8 cellular contexts compared by ENCODE assay signal in genomic region chr2:1769703-1770422, GRCh38. TPM values are rescaled to one million over a fixed set of nuclear protein-coding genes. Genes with fewer than 3 reads are reported as not detected.
DNase-seq lines count a peak whose midpoint lies in the region; ATAC-seq and TF ChIP-seq lines count a peak whose summit lies in the region.

No MANE protein-coding gene starts in this region.

- no peak overlapping the region for H3K4me2 ChIP-seq in neural cell (ENCODE audit: low read length)

- no peaks in the 10 kb centered on the region for H3K79me2 ChIP-seq in neural cell (replicated peaks; ENCODE audit: insufficient read depth, low read length)

- 47 to 71% methylated on average over 1 to 13 of the region's 13 CpGs for whole genome bisulfite sequencing in transverse colon (ENCODE audit: low coverage in 1 of 2), 2 donors

- H3K9me2 ChIP-seq in neural cell (ENCODE audit: insufficient read depth, low read length), result no peaks in the 10 kb centered on the region

- H3K4me1 ChIP-seq in HEK293 (ENCODE audit: control insufficient read depth, insufficient read depth, low read length) (no peaks in the 10 kb centered on the region), transverse colon (peaks cover 0 to 5% (median 0%) of the 10 kb centered on the region in 4 donors)

- TF ChIP-seq CTCF in HEK293 (tag by site-specific recombination; IDR thresholded peaks at IDR 0.05) (peak; percentile 69), fibroblast of pulmonary artery (IDR thresholded peaks at IDR 0.05; ENCODE audit: low read length, missing control alignments) (peak; percentile 84), neural cell (IDR thresholded peaks at IDR 0.05; ENCODE audit: poor library complexity, severe bottlenecking) (peak; percentile 70), transverse colon (IDR thresholded peaks at IDR 0.05) (peak; percentile 76 to 85 (median 80))

- ATAC-seq in GM18873 (IDR thresholded peaks at IDR 0.05; ENCODE audit: low FRiP score, unreplicated experiment), result no peak

- H4K20me1 ChIP-seq in neural cell (ENCODE audit: insufficient read depth), result no peaks in the 10 kb centered on the region

- no peak overlapping the region for H3K9ac ChIP-seq in neural cell (ENCODE audit: low read length)

- CTCF ChIA-PET in HEK293 (lab: Yijun Ruan, JAX), result interaction anchor here (0.5 to 5.0 kb wide), 43 partner anchors 9 to 1656 kb away, joined by 3 to 61 read pairs (median 3); no protein-coding TSS in a partner anchor

- H3K9me3 ChIP-seq in HEK293 (ENCODE audit: control insufficient read depth, insufficient read depth, low read depth, low read length), result no peaks in the 10 kb centered on the region
- H3K9me3 ChIP-seq in neural cell (ENCODE audit: low read length), result no peaks in the 10 kb centered on the region
- no peaks in the 10 kb centered on the region for H3K9me3 ChIP-seq in transverse colon

- no peaks in the 10 kb centered on the region for H3K36me3 ChIP-seq in HEK293 (ENCODE audit: control insufficient read depth in 2 of 2, insufficient read depth in 1 of 2, low read length in 2 of 2)
- no peaks in the 10 kb centered on the region for H3K36me3 ChIP-seq in neural cell (ENCODE audit: insufficient read depth, low read length)
- H3K36me3 ChIP-seq in transverse colon, result no peaks in the 10 kb centered on the region

- peak; percentile 9 for DNase-seq in DMS53 treated with DMSO at 0.1 percent for 48 hours (lab: John Stamatoyannopoulos, UW; ENCODE audit: unreplicated experiment)
- DNase-seq in NCI-H2196 treated with DMSO at 0.1 percent for 48 hours (lab: John Stamatoyannopoulos, UW; ENCODE audit: unreplicated experiment), result peak; percentile 30
- DNase-seq in activated CD8-positive, alpha-beta memory T cell treated with anti-CD3 and anti-CD28 coated beads for 1 hour (ENCODE audit: extremely low read depth in 1 of 2, low read depth in 1 of 2), result peak; percentile 16 to 33
- peak; percentile 83 for DNase-seq in fibroblast of pulmonary artery (ENCODE audit: low read depth)
- peak; percentile 88 for DNase-seq in transverse colon

- in situ Hi-C loops in transverse colon (cut with MboI; ENCODE audit: low pct_ligation_motif_present in 1 of 4, low pct_unique_long_range_greater_than_20kb in 1 of 4, low sequenced_read_pairs in 3 of 4), result loop anchor here in 1 of 4 donors (25.0 kb wide), 1 partner anchor 183 kb away; no protein-coding TSS in a partner anchor

- H3K27me3 ChIP-seq in neural cell (ENCODE audit: insufficient read depth, low read depth, low read length) (no peaks in the 10 kb centered on the region), transverse colon (no peaks in the 10 kb centered on the region)

- POLR2A ChIA-PET in HEK293 (lab: Yijun Ruan, JAX), result no interaction called here

- no peaks in the 10 kb centered on the region for H3F3A ChIP-seq in neural cell (ENCODE audit: insufficient read depth, low read length, poor library complexity, severe bottlenecking)

- H3K27ac ChIP-seq in HEK293 (ENCODE audit: extremely low read depth, low read depth, low read length) (no peak overlapping the region), neural cell (ENCODE audit: low read length) (no peak overlapping the region), transverse colon (no peak overlapping the region)

- no peak for TF ChIP-seq EP300 in neural cell (conservative IDR thresholded peaks at IDR 0.05; ENCODE audit: poor library complexity, severe bottlenecking)
- no peak for TF ChIP-seq EP300 in transverse colon (IDR thresholded peaks at IDR 0.05; ENCODE audit: low read depth)

- intact Hi-C loops in transverse colon (cut with DNase I; ENCODE audit: low total_unique reads), result no loop called here

- H3K4me3 ChIP-seq in HEK293 (ENCODE audit: low read depth, low read length), result no peak overlapping the region
- H3K4me3 ChIP-seq in fibroblast of pulmonary artery (replicated peaks; ENCODE audit: low read depth, low read length), result no peak overlapping the region
- H3K4me3 ChIP-seq in neural cell (ENCODE audit: low read length), result no peak overlapping the region
- H3K4me3 ChIP-seq in transverse colon, result no peak overlapping the region

- no peak for TF ChIP-seq POLR2A in transverse colon (IDR thresholded peaks at IDR 0.05)

- no peak overlapping the region for H2AFZ ChIP-seq in neural cell (ENCODE audit: low read depth, low read length)

- TF ChIP-seq RAD21 in neural cell (conservative IDR thresholded peaks at IDR 0.05), result peak; percentile 73

TF ChIP-seq in HEK293, 187 proteins besides CTCF, POLR2A, EP300 and RAD21 (continues in another document):
- TF ChIP-seq EGR2 (tag by site-specific recombination; IDR thresholded peaks at IDR 0.05; ENCODE audit: low read depth), result no peak
- no peak for TF ChIP-seq KLF1 (tag by site-specific recombination; IDR thresholded peaks at IDR 0.05)
- no peak for TF ChIP-seq ZNF449 (tag by site-specific recombination; IDR thresholded peaks at IDR 0.05)
- no peak for TF ChIP-seq ZNF140 (tag by site-specific recombination; IDR thresholded peaks at IDR 0.05)
- TF ChIP-seq ZBTB17 (tag by site-specific recombination; IDR thresholded peaks at IDR 0.05), result peak; percentile 59
- peak; percentile 58 for TF ChIP-seq ZNF654 (tag by site-specific recombination; IDR thresholded peaks at IDR 0.05; ENCODE audit: low read depth)
- no peak for TF ChIP-seq GLI2 (tag by site-specific recombination; IDR thresholded peaks at IDR 0.05; ENCODE audit: borderline replicate concordance, low read depth)
- TF ChIP-seq, protein P1, sequence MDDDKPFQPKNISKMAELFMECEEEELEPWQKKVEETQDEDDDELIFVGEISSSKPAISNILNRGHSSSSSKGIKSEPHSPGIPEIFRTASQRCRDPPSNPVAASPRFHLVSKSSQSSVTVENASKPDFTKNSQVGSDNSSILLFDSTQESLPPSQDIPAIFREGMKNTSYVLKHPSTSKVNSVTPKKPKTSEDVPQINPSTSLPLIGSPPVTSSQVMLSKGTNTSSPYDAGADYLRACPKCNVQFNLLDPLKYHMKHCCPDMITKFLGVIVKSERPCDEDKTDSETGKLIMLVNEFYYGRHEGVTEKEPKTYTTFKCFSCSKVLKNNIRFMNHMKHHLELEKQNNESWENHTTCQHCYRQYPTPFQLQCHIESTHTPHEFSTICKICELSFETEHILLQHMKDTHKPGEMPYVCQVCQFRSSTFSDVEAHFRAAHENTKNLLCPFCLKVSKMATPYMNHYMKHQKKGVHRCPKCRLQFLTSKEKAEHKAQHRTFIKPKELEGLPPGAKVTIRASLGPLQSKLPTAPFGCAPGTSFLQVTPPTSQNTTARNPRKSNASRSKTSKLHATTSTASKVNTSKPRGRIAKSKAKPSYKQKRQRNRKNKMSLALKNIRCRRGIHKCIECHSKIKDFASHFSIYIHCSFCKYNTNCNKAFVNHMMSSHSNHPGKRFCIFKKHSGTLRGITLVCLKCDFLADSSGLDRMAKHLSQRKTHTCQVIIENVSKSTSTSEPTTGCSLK (tag by site-specific recombination; IDR thresholded peaks at IDR 0.05), result no peak

TF ChIP-seq in neural cell, 6 proteins besides CTCF, POLR2A, EP300 and RAD21:
- TF ChIP-seq MXI1 (conservative IDR thresholded peaks at IDR 0.05; ENCODE audit: poor library complexity, severe bottlenecking) (no peak), REST (IDR thresholded peaks at IDR 0.05; ENCODE audit: borderline replicate concordance) (no peak), SMC3 (conservative IDR thresholded peaks at IDR 0.05; ENCODE audit: poor library complexity) (peak; percentile 67)
TF ChIP-seq in neural cell: peak in this region for 1.

RNA-seq across cellular contexts. Expression of gene PXDN, which starts 25.5 kb away (rescaled TPM):
- polyA plus RNA-seq in neural cell, result 181 and 200 TPM in 2 replicates
- 138 and 160 TPM in 2 replicates for polyA minus RNA-seq in neural cell
- total RNA-seq in transverse colon, result 10 to 100 TPM in 3 of 4 donors, 1 to 10 TPM in 1; 9.0 to 46.2 (median 18.5) TPM

Comparison
In these comparisons a context has a peak if more than half of its experiments do, and no peak if none do; other contexts are left out.
1. DNase-seq: peak in every context shown above with its lines; median percentile 88 in transverse colon; 83 in fibroblast of pulmonary artery; 30 in NCI-H2196 treated with DMSO at 0.1 percent for 48 hours; 24 in activated CD8-positive, alpha-beta memory T cell treated with anti-CD3 and anti-CD28 coated beads for 1 hour; 9 in DMS53 treated with DMSO at 0.1 percent for 48 hours.